20 cellular contexts compared by ENCODE assay signal in genomic region chr15:42239528-42240245, GRCh38. TPM values are rescaled to one million over a fixed set of nuclear protein-coding genes. Genes with fewer than 3 reads are reported as not detected.
A peak's percentile ranks its signal among the peaks of the same experiment; 100 is the strongest.
DNase-seq lines count a peak whose midpoint lies in the region; ATAC-seq and TF ChIP-seq lines count a peak whose summit lies in the region.
"Had no signal": no experiment of that assay in that cellular context is flagged by ENCODE, and none has a peak within 500 bp of the region (broad histone marks: within the 10 kb centered on the region; RNA-seq: fewer than 3 reads in every experiment).

No MANE protein-coding gene starts in this region.

- H3K23ac ChIP-seq in mesendoderm (ENCODE audit: low read length): no peak overlapping the region

- H3K27me3 ChIP-seq in mesendoderm (ENCODE audit: insufficient read depth, low read length, poor library complexity): no peaks in the 10 kb centered on the region
- H3K27me3 ChIP-seq in A673 (replicated peaks; ENCODE audit: insufficient read depth, low read depth, low read length, poor library complexity): no peaks in the 10 kb centered on the region
- H3K27me3 ChIP-seq: neural progenitor cell had no signal

- no peak overlapping the region for H3K56ac ChIP-seq in mesendoderm (ENCODE audit: low read length)

- no peak overlapping the region for H3K9ac ChIP-seq in mesendoderm (ENCODE audit: low read length)
- H3K9ac ChIP-seq: neural progenitor cell had no signal

- H2AK5ac ChIP-seq in mesendoderm (ENCODE audit: low read length): no peak overlapping the region

- intact Hi-C loops in A673 (cut with micrococcal nuclease; ENCODE audit: unreplicated experiment): no loop called here

- H3K79me2 ChIP-seq in mesendoderm (ENCODE audit: control insufficient read depth, insufficient read depth, low read length): no peaks in the 10 kb centered on the region

- H3K18ac ChIP-seq in mesendoderm (ENCODE audit: low read length): no peak overlapping the region

- DNase-seq in AG04449 (ENCODE audit: low read depth, low spot score) (peak; percentile 19), DMS79 (lab: John Stamatoyannopoulos, UW) (peak; percentile 30), NCI-H510A treated with DMSO at 0.1 percent for 48 hours (lab: John Stamatoyannopoulos, UW) (peak; percentile 67), hepatic stellate cell (ENCODE audit: low spot score) (peak; percentile 7), iPS-NIHi7 (ENCODE audit: extremely low spot score) (no peak), mesendoderm (no peak), A673 (ENCODE audit: low spot score) (no peak)
- DNase-seq: activated CD4-positive, alpha-beta T cell treated with anti-CD3 and anti-CD28 coated beads for 36 hours; activated effector memory CD4-positive, alpha-beta T cell treated with Interleukin-2 at 50 U/mL for 16 hours; foreskin melanocyte; mucosa of descending colon; NCI-H1417; NCI-H2107; NCI-H526 treated with DMSO at 0.1 percent for 48 hours; stimulated activated CD4-positive, alpha-beta T cell treated with anti-CD3 and anti-CD28 coated beads, Interleukin-2, amount 100 ng/mL, for 24 hours; stimulated activated naive B cell treated with anti-CD40 and anti-IgM and Interleukin-4, amounts not matched to agents 10 μg/mL and 1 μg/mL and 100 μg/mL, for 72 hours had no signal

- H3K36me3 ChIP-seq in mesendoderm (ENCODE audit: control insufficient read depth, insufficient read depth, low read length) (peaks cover 2% of the 10 kb centered on the region), A673 (ENCODE audit: insufficient read depth, low read length, poor library complexity, severe bottlenecking) (peaks cover 41% of the 10 kb centered on the region)

- H2BK15ac ChIP-seq in mesendoderm (replicated peaks; ENCODE audit: low read depth): no peak overlapping the region

- no peak overlapping the region for H2BK5ac ChIP-seq in mesendoderm (ENCODE audit: low read length)

- no peak overlapping the region for H3K4me3 ChIP-seq in AG04449 (ENCODE audit: low read depth, low read length)
- H3K4me3 ChIP-seq in mesendoderm (ENCODE audit: low read length): no peak overlapping the region
- H3K4me3 ChIP-seq in A673 (ENCODE audit: low read depth, low read length, poor library complexity, severe bottlenecking): no peak overlapping the region
- H3K4me3 ChIP-seq: mucosa of descending colon, neural progenitor cell, thoracic aorta had no signal

- H3K4ac ChIP-seq in mesendoderm (ENCODE audit: low read depth, low read length): no peak overlapping the region

- no TSS peak for BruUV-seq in A673 (replicated peaks; lab: Mats Ljungman, UMichigan)

- CTCF ChIA-PET in AG04449 (lab: Yijun Ruan, JAX): interaction anchor here (0.9 kb wide), 1 partner anchor 11 kb away, joined by 4 read pairs; no protein-coding TSS in a partner anchor
- CTCF ChIA-PET in A673 (lab: Charles Lee): no interaction called here

- H3K27ac ChIP-seq in mesendoderm (ENCODE audit: low read depth, low read length) (no peak overlapping the region), A673 (ENCODE audit: low read depth, low read length, poor library complexity, severe bottlenecking) (no peak overlapping the region)
- H3K27ac ChIP-seq: epithelial cell of prostate, neural progenitor cell, thoracic aorta had no signal

- POLR2A ChIA-PET in AG04449 (lab: Yijun Ruan, JAX) (no interaction called here), A673 (lab: Charles Lee; ENCODE audit: low non-redundant PET) (no interaction called here)

- H3K4me2 ChIP-seq in mesendoderm (ENCODE audit: low read length): no peak overlapping the region
- H3K4me2 ChIP-seq: neural progenitor cell had no signal

- H2BK120ac ChIP-seq in mesendoderm (ENCODE audit: low read depth, low read length): no peak overlapping the region

- H3K9me3 ChIP-seq in A673 (ENCODE audit: low read depth, low read length, poor library complexity, severe bottlenecking): no peaks in the 10 kb centered on the region
- H3K9me3 ChIP-seq: mucosa of descending colon, thoracic aorta had no signal

- no peak overlapping the region for H4K8ac ChIP-seq in mesendoderm (ENCODE audit: low read depth, low read length)

- no peak overlapping the region for H4K5ac ChIP-seq in mesendoderm (ENCODE audit: low read length)

- ATAC-seq in HG02938 (IDR thresholded peaks at IDR 0.05; ENCODE audit: unreplicated experiment): no peak
- ATAC-seq: activated CD4-positive, alpha-beta T cell treated with anti-CD3 and anti-CD28 coated beads for 36 hours; mucosa of descending colon; stimulated activated naive B cell treated with anti-CD40 and anti-IgM and Interleukin-4, amounts not matched to agents 10 μg/mL and 1 μg/mL and 100 μg/mL, for 72 hours had no signal

- no peak for TF ChIP-seq CTCF in AG04449 (IDR thresholded peaks at IDR 0.05; ENCODE audit: insufficient read depth, low read length, missing control alignments)
- TF ChIP-seq CTCF in A673 (conservative IDR thresholded peaks at IDR 0.05; ENCODE audit: low read depth, low read length): no peak

- H3K4me1 ChIP-seq in mesendoderm (ENCODE audit: control insufficient read depth, low read depth, low read length) (no peaks in the 10 kb centered on the region), A673 (ENCODE audit: insufficient read depth, low read length, poor library complexity, severe bottlenecking) (no peaks in the 10 kb centered on the region)
- H3K4me1 ChIP-seq: neural progenitor cell had no signal

- H3K79me1 ChIP-seq in mesendoderm (ENCODE audit: low read length): no peaks in the 10 kb centered on the region

RNA-seq across cellular contexts. Expression of gene VPS39, which starts 31.6 kb away (rescaled TPM):
- polyA plus RNA-seq in mesendoderm (2013, experiment 1 of 2): 17.0 TPM
- polyA plus RNA-seq in mesendoderm (2013, experiment 2 of 2): 17.9 TPM
- total RNA-seq in A673 (2021): 46.9 and 47.9 TPM in 2 replicates

RNA-seq across cellular contexts. Expression of gene GANC, which starts 33.3 kb away (rescaled TPM):
- polyA plus RNA-seq in mesendoderm (2013, experiment 1 of 2): 8.0 TPM
- 7.7 TPM for polyA plus RNA-seq in mesendoderm (2013, experiment 2 of 2)
- total RNA-seq in A673 (2021): 23.7 and 28.2 TPM in 2 replicates

RNA-seq across cellular contexts. Expression of gene TMEM87A, which starts 33.5 kb away (rescaled TPM):
- 38.7 TPM for polyA plus RNA-seq in mesendoderm (2013, experiment 1 of 2)
- polyA plus RNA-seq in mesendoderm (2013, experiment 2 of 2): 38.5 TPM
- total RNA-seq in A673 (2021): 46.0 and 53.4 TPM in 2 replicates

Comparison
In these comparisons a context has a peak if more than half of its experiments do, and no peak if none do; other contexts are left out.
1. DNase-seq: peak in AG04449 (single experiment), DMS79 (single experiment), NCI-H510A treated with DMSO at 0.1 percent for 48 hours (single experiment) and hepatic stellate cell (single experiment); none in iPS-NIHi7 (single experiment), mesendoderm (single experiment) and A673 (single experiment).